Comparison of ENCODE assay signal across 1 cellular context in the genomic region with DNA sequence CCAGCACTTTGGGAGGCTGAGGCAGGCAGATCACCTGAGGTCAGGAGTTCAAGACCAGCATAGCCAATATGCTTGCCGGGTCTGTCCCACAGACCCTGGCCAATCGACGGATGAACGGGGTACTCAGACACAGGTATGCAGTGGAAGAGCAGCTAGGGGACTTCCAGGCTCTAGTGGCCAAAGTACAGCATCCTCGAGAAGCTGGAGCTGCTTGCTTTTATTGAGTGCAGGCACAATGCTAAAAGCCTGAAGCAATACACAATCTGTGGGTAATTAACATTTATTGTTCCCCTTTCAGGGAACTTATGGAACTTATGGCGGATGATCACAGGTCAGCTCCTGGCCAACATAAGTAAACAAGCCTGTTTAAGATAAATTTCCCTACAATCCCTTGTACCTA.
TF ChIP-seq lines count a peak whose summit lies in the region.

No MANE protein-coding gene starts in this region.

TF ChIP-seq in HEK293, 187 proteins besides CTCF, POLR2A, EP300 and RAD21:
- TF ChIP-seq, protein P1, sequence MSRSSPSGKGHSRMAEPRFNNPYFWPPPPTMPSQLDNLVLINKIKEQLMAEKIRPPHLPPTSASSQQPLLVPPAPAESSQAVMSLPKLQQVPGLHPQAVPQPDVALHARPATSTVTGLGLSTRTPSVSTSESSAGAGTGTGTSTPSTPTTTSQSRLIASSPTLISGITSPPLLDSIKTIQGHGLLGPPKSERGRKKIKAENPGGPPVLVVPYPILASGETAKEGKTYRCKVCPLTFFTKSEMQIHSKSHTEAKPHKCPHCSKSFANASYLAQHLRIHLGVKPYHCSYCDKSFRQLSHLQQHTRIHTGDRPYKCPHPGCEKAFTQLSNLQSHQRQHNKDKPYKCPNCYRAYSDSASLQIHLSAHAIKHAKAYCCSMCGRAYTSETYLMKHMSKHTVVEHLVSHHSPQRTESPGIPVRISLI (tag by site-specific recombination; IDR thresholded peaks at IDR 0.05): no peak
- TF ChIP-seq TRIM28 (IDR thresholded peaks at IDR 0.05; ENCODE audit: borderline replicate concordance, low read length) (peak; percentile 84; the same call in 1 of the 2 replicates), ZNF37A (tag by site-specific recombination; IDR thresholded peaks at IDR 0.05) (no peak), MYNN (tag by site-specific recombination; IDR thresholded peaks at IDR 0.05; ENCODE audit: borderline replicate concordance) (no peak), SETDB1 (IDR thresholded peaks at IDR 0.05; ENCODE audit: insufficient read length, low read length) (peak; percentile 53), ZNF202 (tag by site-specific recombination; IDR thresholded peaks at IDR 0.05; ENCODE audit: borderline replicate concordance) (no peak), ZNF76 (tag by site-specific recombination; IDR thresholded peaks at IDR 0.05; ENCODE audit: borderline replicate concordance, low read depth) (no peak)
